8 cellular contexts compared by ENCODE assay signal in genomic region chr22:30636226-30637077, GRCh38. TPM values are rescaled to one million over a fixed set of nuclear protein-coding genes. Genes with fewer than 3 reads are reported as not detected.
A peak's percentile ranks its signal among the peaks of the same experiment; 100 is the strongest.
DNase-seq lines count a peak whose midpoint lies in the region; ATAC-seq and TF ChIP-seq lines count a peak whose summit lies in the region.

No MANE protein-coding gene starts in this region.

- H3K36me3 Mint-ChIP-seq in T-helper 17 cell (ENCODE audit: low read depth) = no peaks in the 10 kb centered on the region
- peaks cover 2% of the 10 kb centered on the region for H3K36me3 Mint-ChIP-seq in mesothelial cell of epicardium

- peaks cover 11% of the 10 kb centered on the region for H3K4me1 Mint-ChIP-seq in T-helper 17 cell
- peaks cover 8% of the 10 kb centered on the region for H3K4me1 Mint-ChIP-seq in mesothelial cell of epicardium

- H3K36me3 ChIP-seq in transverse colon = no peaks in the 10 kb centered on the region

- in situ Hi-C loops in transverse colon (cut with MboI; ENCODE audit: low pct_ligation_motif_present in 1 of 4, low pct_unique_long_range_greater_than_20kb in 1 of 4, low sequenced_read_pairs in 3 of 4) = loop anchor here in 3 of 4 donors (5.0 to 25.0 kb wide), 3 partner anchors 116 to 278 kb away; no protein-coding TSS in a partner anchor

- H3K27me3 ChIP-seq in transverse colon = no peaks in the 10 kb centered on the region

- H3K4me1 ChIP-seq in transverse colon = peaks cover 20 to 36% (median 32%) of the 10 kb centered on the region in 4 donors

- H3K9me3 Mint-ChIP-seq in mesothelial cell of epicardium = no peaks in the 10 kb centered on the region

- no peak for TF ChIP-seq EP300 in transverse colon (IDR thresholded peaks at IDR 0.05; ENCODE audit: low read depth)

- H3K27ac ChIP-seq in transverse colon = peak overlapping the region; percentile 88 to 97 (median 89)

- TF ChIP-seq CTCF in mesothelial cell of epicardium (IDR thresholded peaks at IDR 0.05; ENCODE audit: unreplicated experiment) (no peak), transverse colon (IDR thresholded peaks at IDR 0.05) (peak in 3 of 5 experiments; percentile 11 to 25 (median 12))

- H3K9me3 ChIP-seq in T-helper 17 cell (ENCODE audit: control insufficient read depth, low read length, poor library complexity, severe bottlenecking) = no peaks in the 10 kb centered on the region
- H3K9me3 ChIP-seq in transverse colon = no peaks in the 10 kb centered on the region

- intact Hi-C loops in transverse colon (cut with DNase I; ENCODE audit: low total_unique reads) = no loop called here

- H3K27ac Mint-ChIP-seq in T-helper 17 cell = no peak overlapping the region
- peak overlapping the region; percentile 89 for H3K27ac Mint-ChIP-seq in mesothelial cell of epicardium

- DNase-seq in SHP77 (lab: John Stamatoyannopoulos, UW) (peak; percentile 19 to 46), SHP77 treated with DMSO at 0.1 percent for 48 hours (lab: John Stamatoyannopoulos, UW) (no peak), T-helper 17 cell (peak in 2 of 3 donors; percentile 7 to 17), ecto neural progenitor cell (ENCODE audit: low spot score) (peak; percentile 54), mesothelial cell of epicardium (ENCODE audit: low spot score in 2 of 2, unreplicated experiment in 2 of 2) (no peak), transverse colon (peak; percentile 48), NCI-H2081 treated with DMSO at 0.1 percent for 48 hours (lab: John Stamatoyannopoulos, UW) (no peak)

- H3K27me3 Mint-ChIP-seq in T-helper 17 cell = no peaks in the 10 kb centered on the region
- no peaks in the 10 kb centered on the region for H3K27me3 Mint-ChIP-seq in mesothelial cell of epicardium (ENCODE audit: low read depth)

- ATAC-seq in T-helper 17 cell (no peak), HG02588 (IDR thresholded peaks at IDR 0.05; ENCODE audit: unreplicated experiment) (no peak)

- WGBS in transverse colon (ENCODE audit: low coverage in 1 of 2), 2 donors = 40% methylated on average over 21 of the region's 45 CpGs; no CpG with 5 or more reads in 1 of the 2 donors

- no peak for TF ChIP-seq POLR2A in transverse colon (IDR thresholded peaks at IDR 0.05)

- H3K4me3 ChIP-seq in transverse colon = peak overlapping the region; percentile 48 to 75 (median 58)

- peak overlapping the region; percentile 87 for H3K4me3 Mint-ChIP-seq in T-helper 17 cell
- peak overlapping the region; percentile 74 for H3K4me3 Mint-ChIP-seq in mesothelial cell of epicardium

RNA-seq across cellular contexts. Expression of gene SLC35E4, which starts 0.9 kb away (rescaled TPM):
- total RNA-seq in T-helper 17 cell (1 to 10 TPM; 3.8 to 5.7 TPM), mesothelial cell of epicardium (4.1 to 4.3 TPM (median 4.1 TPM) in 3 replicates), transverse colon (10 to 100 TPM in 3 of 4 donors, 1 to 10 TPM in 1; 6.4 to 21.3 (median 15.7) TPM)

RNA-seq across cellular contexts. Expression of gene TCN2, which starts 29.5 kb away (rescaled TPM):
- total RNA-seq in T-helper 17 cell (under 1 TPM; 0.55 to 0.65 TPM), mesothelial cell of epicardium (15.3 to 15.5 TPM (median 15.4 TPM) in 3 replicates), transverse colon (10 to 100 TPM; 16.5 to 63.8 (median 28.4) TPM)

RNA-seq across cellular contexts. Expression of gene DUSP18, which starts 31.2 kb away (rescaled TPM):
- 10 to 100 TPM; 10.3 to 11.0 TPM for total RNA-seq in T-helper 17 cell
- total RNA-seq in mesothelial cell of epicardium = 5.8 to 6.7 TPM (median 6.2 TPM) in 3 replicates
- total RNA-seq in transverse colon = 10 to 100 TPM; 13.7 to 38.2 (median 29.8) TPM

RNA-seq across cellular contexts. Expression of gene PES1, which starts 44.7 kb away (rescaled TPM):
- total RNA-seq in T-helper 17 cell (10 to 100 TPM; 35.9 to 37.8 TPM), mesothelial cell of epicardium (66.5 to 68.2 TPM (median 68.1 TPM) in 3 replicates), transverse colon (10 to 100 TPM; 13.5 to 39.5 (median 30.6) TPM)

RNA-seq across cellular contexts. Expression of gene OSBP2, which starts 58.2 kb away (rescaled TPM):
- total RNA-seq in T-helper 17 cell (1 to 10 TPM; 1.1 to 9.4 TPM), mesothelial cell of epicardium (13.0 to 15.8 TPM (median 15.8 TPM) in 3 replicates), transverse colon (1 to 10 TPM in 3 of 4 donors, under 1 TPM in 1; 0.60 to 7.5 (median 4.3) TPM)

Comparison
In these comparisons a context has a peak if more than half of its experiments do, and no peak if none do; other contexts are left out.
1. DNase-seq: peak in SHP77 (2 of 2), T-helper 17 cell (2 of 3), ecto neural progenitor cell (single experiment) and transverse colon (single experiment); none in SHP77 treated with DMSO at 0.1 percent for 48 hours (single experiment), mesothelial cell of epicardium (0 of 2) and NCI-H2081 treated with DMSO at 0.1 percent for 48 hours (single experiment).